2 cellular contexts compared by ENCODE assay signal in the genomic region with DNA sequence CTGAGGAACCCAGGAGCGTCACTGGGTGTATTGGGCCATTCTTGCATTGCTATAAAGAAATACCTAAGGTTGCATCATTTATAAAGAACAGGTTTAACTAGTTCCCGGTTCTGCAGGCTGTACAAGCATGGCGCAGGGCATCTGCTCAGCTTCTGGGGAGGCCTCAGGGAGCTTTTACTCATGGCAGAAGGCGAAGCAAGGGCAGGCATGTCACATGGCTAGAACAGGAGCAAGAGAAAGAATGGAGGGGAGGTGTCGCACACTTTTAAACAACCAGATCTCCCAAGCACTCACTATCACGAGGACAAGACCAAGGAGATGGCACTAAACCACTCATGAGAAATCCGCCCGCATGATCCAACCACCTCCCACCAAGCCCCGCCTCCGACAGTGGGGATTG.
TF ChIP-seq lines count a peak whose summit lies in the region.

No MANE protein-coding gene starts in this region.

TF ChIP-seq in IMR-90, 13 proteins besides CTCF, POLR2A, EP300 and RAD21:
- TF ChIP-seq MAFK (IDR thresholded peaks at IDR 0.05; ENCODE audit: low read depth, low read length) (no peak), MXI1 (IDR thresholded peaks at IDR 0.05; ENCODE audit: borderline replicate concordance, low read depth, low read length) (no peak), RFX5 (IDR thresholded peaks at IDR 0.05; ENCODE audit: low read depth, low read length) (no peak), MAZ (IDR thresholded peaks at IDR 0.05; ENCODE audit: borderline replicate concordance, low read depth, low read length) (no peak), CEBPB (IDR thresholded peaks at IDR 0.05; ENCODE audit: low read depth, low read length) (0 out of 2 replicates have a peak, but pooled peaks have one; percentile 2)

TF ChIP-seq in HepG2, 621 proteins besides CTCF, POLR2A, EP300 and RAD21:
- TF ChIP-seq ATAD3A (CRISPR knock-in tag; IDR thresholded peaks at IDR 0.05): no peak
- TF ChIP-seq SRSF1 (optimal IDR thresholded peaks at IDR 0.05; ENCODE audit: low read depth, low read length): no peak
- TF ChIP-seq CCAR2 (optimal IDR thresholded peaks at IDR 0.05; ENCODE audit: low read depth, low read length): no peak
- TF ChIP-seq ZNF30 (CRISPR knock-in tag; IDR thresholded peaks at IDR 0.05): no peak
- no peak for TF ChIP-seq FOSL2 (CRISPR knock-in tag; IDR thresholded peaks at IDR 0.05)
- TF ChIP-seq FOXA3 (CRISPR knock-in tag; IDR thresholded peaks at IDR 0.05): no peak
- TF ChIP-seq POLR2AphosphoS5 (IDR thresholded peaks at IDR 0.05; ENCODE audit: low read depth, low read length): no peak
- TF ChIP-seq JDP2 (CRISPR knock-in tag; IDR thresholded peaks at IDR 0.05; ENCODE audit: borderline replicate concordance): no peak
- no peak for TF ChIP-seq SNAPC4 (CRISPR knock-in tag; IDR thresholded peaks at IDR 0.05)
- TF ChIP-seq, protein P1, sequence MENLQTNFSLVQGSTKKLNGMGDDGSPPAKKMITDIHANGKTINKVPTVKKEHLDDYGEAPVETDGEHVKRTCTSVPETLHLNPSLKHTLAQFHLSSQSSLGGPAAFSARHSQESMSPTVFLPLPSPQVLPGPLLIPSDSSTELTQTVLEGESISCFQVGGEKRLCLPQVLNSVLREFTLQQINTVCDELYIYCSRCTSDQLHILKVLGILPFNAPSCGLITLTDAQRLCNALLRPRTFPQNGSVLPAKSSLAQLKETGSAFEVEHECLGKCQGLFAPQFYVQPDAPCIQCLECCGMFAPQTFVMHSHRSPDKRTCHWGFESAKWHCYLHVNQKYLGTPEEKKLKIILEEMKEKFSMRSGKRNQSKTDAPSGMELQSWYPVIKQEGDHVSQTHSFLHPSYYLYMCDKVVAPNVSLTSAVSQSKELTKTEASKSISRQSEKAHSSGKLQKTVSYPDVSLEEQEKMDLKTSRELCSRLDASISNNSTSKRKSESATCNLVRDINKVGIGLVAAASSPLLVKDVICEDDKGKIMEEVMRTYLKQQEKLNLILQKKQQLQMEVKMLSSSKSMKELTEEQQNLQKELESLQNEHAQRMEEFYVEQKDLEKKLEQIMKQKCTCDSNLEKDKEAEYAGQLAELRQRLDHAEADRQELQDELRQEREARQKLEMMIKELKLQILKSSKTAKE (CRISPR knock-in tag; IDR thresholded peaks at IDR 0.05; ENCODE audit: borderline replicate concordance): no peak
- no peak for TF ChIP-seq ZNF788 (CRISPR knock-in tag; IDR thresholded peaks at IDR 0.05; ENCODE audit: borderline replicate concordance)
- TF ChIP-seq TOPORS (CRISPR knock-in tag; IDR thresholded peaks at IDR 0.05): no peak
